ENCODE assay signal across 8 cellular contexts in genomic region chr3:141737828-141738635, GRCh38. TPM values are rescaled to one million over a fixed set of nuclear protein-coding genes. Genes with fewer than 3 reads are reported as not detected.
DNase-seq lines count a peak whose midpoint lies in the region; ATAC-seq and TF ChIP-seq lines count a peak whose summit lies in the region.

TSS of gene RNF7 (plus strand) at chr3:141738298. CDS start at chr3:141738342, 44 bp downstream.

- peak within 1 kb of the TSS; percentile 93 for H3K27ac ChIP-seq in RWPE1

- POLR2A ChIA-PET in RWPE1 (lab: Yijun Ruan, JAX; ENCODE audit: low non-redundant PET): interaction anchor here (0.6 to 1.1 kb wide), 5 partner anchors 13 to 175 kb away, joined by 3 to 7 read pairs (median 3); partner anchors contain the start of gene ATP1B3

- intact Hi-C loops in natural killer cell (cut with micrococcal nuclease): loop anchor here (1.0 to 5.0 kb wide), 5 partner anchors 137 to 709 kb away; partner anchors contain the start of gene XRN1

- peaks cover 14% of the 10 kb centered on the region for H3K4me1 Mint-ChIP-seq in activated T-helper 17 cell treated with anti-CD3 and anti-CD28 coated beads, Interleukin-2, amount 50 U/mL, for 72 hours
- peaks cover 39 to 45% of the 10 kb centered on the region in 2 donors for H3K4me1 Mint-ChIP-seq in natural killer cell

- H3K36me3 Mint-ChIP-seq in activated T-helper 17 cell treated with anti-CD3 and anti-CD28 coated beads, Interleukin-2, amount 50 U/mL, for 72 hours (ENCODE audit: low read depth): peaks cover 52% of the 10 kb centered on the region
- H3K36me3 Mint-ChIP-seq in natural killer cell: no peaks in the 10 kb centered on the region

- H3K4me3 ChIP-seq in LNCaP clone FGC (ENCODE audit: low read depth, low read length): peak within 1 kb of the TSS; percentile 86
- peak within 1 kb of the TSS; percentile 96 for H3K4me3 ChIP-seq in fibroblast of mammary gland (ENCODE audit: control insufficient read depth, low read depth, low read length)

- peak; percentile 93 for ATAC-seq in activated T-helper 17 cell treated with anti-CD3 and anti-CD28 coated beads, Interleukin-2, amount 50 U/mL, for 72 hours (replicated peaks)
- ATAC-seq in natural killer cell: peak; percentile 90 to 98 (median 93)

- H3K4me3 Mint-ChIP-seq in activated T-helper 17 cell treated with anti-CD3 and anti-CD28 coated beads, Interleukin-2, amount 50 U/mL, for 72 hours: peak within 1 kb of the TSS; percentile 94
- peak within 1 kb of the TSS; percentile 100 for H3K4me3 Mint-ChIP-seq in natural killer cell

- H3K27ac Mint-ChIP-seq in activated T-helper 17 cell treated with anti-CD3 and anti-CD28 coated beads, Interleukin-2, amount 50 U/mL, for 72 hours: peak within 1 kb of the TSS; percentile 98
- peak within 1 kb of the TSS; percentile 96 to 97 for H3K27ac Mint-ChIP-seq in natural killer cell

- CTCF ChIA-PET in RWPE1 (lab: Yijun Ruan, JAX): interaction anchor here (0.6 to 3.3 kb wide), 20 partner anchors 9 to 740 kb away, joined by 3 to 37 read pairs (median 4); partner anchors contain the start of genes ATP1B3 and GRK7

- peak; percentile 85 for TF ChIP-seq CTCF in LNCaP clone FGC (IDR thresholded peaks at IDR 0.05; ENCODE audit: control insufficient read depth, extremely low read depth, insufficient read depth)
- peak; percentile 98 for TF ChIP-seq CTCF in RWPE1 (conservative IDR thresholded peaks at IDR 0.05; ENCODE audit: low read depth)
- peak; percentile 41 for TF ChIP-seq CTCF in fibroblast of mammary gland (conservative IDR thresholded peaks at IDR 0.05; ENCODE audit: control insufficient read depth, insufficient read depth, low read depth, low read length)
- TF ChIP-seq CTCF in natural killer cell (IDR thresholded peaks at IDR 0.05): peak; percentile 90

- peak; percentile 96 for DNase-seq in ELR (ENCODE audit: low read depth)
- peak; percentile 92 for DNase-seq in H4 (ENCODE audit: low spot score)
- DNase-seq in LNCaP clone FGC (ENCODE audit: low read depth): peak; percentile 83
- peak; percentile 96 for DNase-seq in RWPE1 (ENCODE audit: low spot score)
- peak; percentile 92 for DNase-seq in fibroblast of mammary gland (ENCODE audit: low read depth)
- DNase-seq in natural killer cell: peak; percentile 99
- peak; percentile 95 for DNase-seq in stimulated activated naive CD4-positive, alpha-beta T cell treated with Interleukin-2 at 50 U/mL for 16 hours (lab: John Stamatoyannopoulos, UW)

- no peaks in the 10 kb centered on the region for H3K9me3 Mint-ChIP-seq in activated T-helper 17 cell treated with anti-CD3 and anti-CD28 coated beads, Interleukin-2, amount 50 U/mL, for 72 hours
- no peaks in the 10 kb centered on the region for H3K9me3 Mint-ChIP-seq in natural killer cell

- no peaks in the 10 kb centered on the region for H3K27me3 Mint-ChIP-seq in activated T-helper 17 cell treated with anti-CD3 and anti-CD28 coated beads, Interleukin-2, amount 50 U/mL, for 72 hours
- H3K27me3 Mint-ChIP-seq in natural killer cell (ENCODE audit: low read depth in 2 of 2): peaks cover 0 to 7% of the 10 kb centered on the region in 2 donors

RNA-seq across cellular contexts. Expression of gene RNF7, which starts in this region (rescaled TPM):
- 161 and 206 TPM in 2 replicates for total RNA-seq in H4 (2014; rRNA removed; shearing (Covaris generic))
- 10 to 100 TPM; 55.5 to 80.2 TPM for total RNA-seq in activated T-helper 17 cell treated with anti-CD3 and anti-CD28 coated beads, Interleukin-2, amount 50 U/mL, for 72 hours
- 10 to 100 TPM; 65.0 to 75.0 (median 73.4) TPM for total RNA-seq in natural killer cell

Comparison
In these comparisons a context has a peak if more than half of its experiments do, and no peak if none do; other contexts are left out.
1. Peak in every context shown above with its lines: DNase-seq, ATAC-seq, H3K4me3 ChIP-seq and H3K27ac ChIP-seq.
2. CTCF ChIP-seq: peak in every context shown above with its lines; median percentile 98 in RWPE1; 90 in natural killer cell; 85 in LNCaP clone FGC; 41 in fibroblast of mammary gland.